Comparison of ENCODE assay signal across 8 cellular contexts in the genomic region with DNA sequence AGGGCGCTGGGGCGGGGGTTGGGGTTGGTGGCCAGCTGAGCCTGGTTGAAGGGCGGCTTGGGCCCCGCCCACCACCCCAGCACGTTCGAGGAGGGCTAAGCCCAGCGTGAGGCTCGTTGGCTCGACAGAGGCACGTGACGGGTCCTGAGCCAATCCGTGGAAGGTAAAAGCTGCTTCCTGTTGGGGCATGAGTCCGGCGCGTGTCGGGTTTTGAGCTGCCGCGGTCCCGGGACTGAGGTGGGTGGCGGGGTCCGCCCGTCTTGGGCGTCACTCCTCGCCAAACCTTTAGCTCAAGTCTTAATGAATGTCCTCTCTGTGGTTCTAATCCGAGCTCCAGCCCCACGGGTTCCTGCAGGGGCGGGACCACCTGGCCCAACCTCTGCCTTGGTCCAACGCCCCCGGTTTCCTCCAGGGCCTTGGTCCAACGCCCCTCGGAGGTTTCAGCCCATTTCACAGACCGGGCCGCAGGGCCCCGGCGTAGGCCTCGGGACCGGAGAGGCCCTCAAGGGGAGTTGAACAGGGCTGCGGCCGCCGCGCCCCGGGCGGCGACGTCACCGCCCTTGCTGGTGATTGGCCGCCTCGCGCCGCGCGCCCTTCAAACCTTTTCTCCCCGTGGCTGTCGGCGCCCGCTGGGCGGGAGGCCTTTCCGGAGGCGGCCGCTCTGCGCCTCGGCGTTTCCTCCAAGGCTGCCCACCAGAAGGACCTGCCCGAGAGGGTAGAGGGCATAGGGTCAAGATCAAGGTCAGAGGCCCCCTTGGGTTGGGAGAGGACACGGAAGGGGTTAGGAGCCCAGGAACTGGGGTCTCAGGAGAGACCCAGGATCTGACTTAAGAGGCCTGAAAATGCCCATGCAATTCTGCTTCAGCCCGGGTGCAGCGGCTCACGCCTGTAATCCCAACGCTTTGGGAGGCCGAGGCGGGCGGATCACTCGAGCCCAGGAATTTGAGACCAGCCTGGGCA. TPM values are rescaled to one million over a fixed set of nuclear protein-coding genes. Genes with fewer than 3 reads are reported as not detected.
DNase-seq lines count a peak whose midpoint lies in the region; ATAC-seq, FAIRE-seq and TF ChIP-seq lines count a peak whose summit lies in the region.

A gene with protein sequence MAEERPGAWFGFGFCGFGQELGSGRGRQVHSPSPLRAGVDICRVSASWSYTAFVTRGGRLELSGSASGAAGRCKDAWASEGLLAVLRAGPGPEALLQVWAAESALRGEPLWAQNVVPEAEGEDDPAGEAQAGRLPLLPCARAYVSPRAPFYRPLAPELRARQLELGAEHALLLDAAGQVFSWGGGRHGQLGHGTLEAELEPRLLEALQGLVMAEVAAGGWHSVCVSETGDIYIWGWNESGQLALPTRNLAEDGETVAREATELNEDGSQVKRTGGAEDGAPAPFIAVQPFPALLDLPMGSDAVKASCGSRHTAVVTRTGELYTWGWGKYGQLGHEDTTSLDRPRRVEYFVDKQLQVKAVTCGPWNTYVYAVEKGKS (plus strand): TSS at position 173 of the 960 bp plus-strand sequence. CDS start 1,851 bp downstream, outside the sequence.

- H3K4me3 Mint-ChIP-seq in natural killer cell treated with Interleukin-12 subunit alpha and Interleukin-12 subunit beta and Interleukin-15 and Interleukin-18, amount 100 ng/mL, for 72 hours, result peak within 1 kb of the TSS; percentile 84

- TF ChIP-seq CTCF in D721Med (IDR thresholded peaks at IDR 0.05; ENCODE audit: insufficient read depth, missing control alignments), result no peak
- no peak for TF ChIP-seq CTCF in RWPE1 (conservative IDR thresholded peaks at IDR 0.05; ENCODE audit: low read depth)
- no peak for TF ChIP-seq CTCF in fibroblast of pulmonary artery (IDR thresholded peaks at IDR 0.05; ENCODE audit: low read length, missing control alignments)

- H3K27ac ChIP-seq in RWPE1, result peak within 1 kb of the TSS; percentile 98

- no peaks in the 10 kb centered on the region for H3K27me3 Mint-ChIP-seq in natural killer cell treated with Interleukin-12 subunit alpha and Interleukin-12 subunit beta and Interleukin-15 and Interleukin-18, amount 100 ng/mL, for 72 hours

- H3K9me3 Mint-ChIP-seq in natural killer cell treated with Interleukin-12 subunit alpha and Interleukin-12 subunit beta and Interleukin-15 and Interleukin-18, amount 100 ng/mL, for 72 hours, result no peaks in the 10 kb centered on the region

- CTCF ChIA-PET in RWPE1 (lab: Yijun Ruan, JAX), result interaction anchor here (0.7 to 4.4 kb wide), 4 partner anchors 23 to 1878 kb away, joined by 3 to 23 read pairs (median 8); partner anchors contain the start of gene HDDC3

- POLR2A ChIA-PET in RWPE1 (lab: Yijun Ruan, JAX; ENCODE audit: low non-redundant PET), result interaction anchor here (0.8 to 1.5 kb wide), 2 partner anchors 22 to 53 kb away, joined by 3 to 6 read pairs; partner anchors contain the start of gene HDDC3

- no peak; the same call in 1 of the 2 replicates for TF ChIP-seq EP300 in Ishikawa (IDR thresholded peaks at IDR 0.05; ENCODE audit: borderline replicate concordance)

- DNase-seq in D721Med (ENCODE audit: insufficient read length, low spot score) (peak; percentile 100), RWPE1 (ENCODE audit: low spot score) (peak; percentile 99), fibroblast of pulmonary artery (ENCODE audit: low read depth) (peak; percentile 95)
- peak; percentile 80 for DNase-seq in activated T-helper 9 cell treated with anti-CD3 and anti-CD28 coated beads, Interleukin-2, amount 50 U/mL, for 16 hours (ENCODE audit: low read depth)
- peak; percentile 94 for DNase-seq in natural killer cell treated with Interleukin-12 subunit alpha and Interleukin-12 subunit beta and Interleukin-15 and Interleukin-18, amount 100 ng/mL, for 72 hours (ENCODE audit: low spot score)
- DNase-seq in stimulated activated naive CD4-positive, alpha-beta T cell treated with Interleukin-2 at 50 U/mL for 16 hours (lab: John Stamatoyannopoulos, UW), result peak; percentile 87

- TF ChIP-seq RAD21 in Ishikawa (IDR thresholded peaks at IDR 0.05; ENCODE audit: low read depth), result no peak

- peak; percentile 92 for ATAC-seq in GM21529 (IDR thresholded peaks at IDR 0.05; ENCODE audit: unreplicated experiment)
- ATAC-seq in natural killer cell treated with Interleukin-12 subunit alpha and Interleukin-12 subunit beta and Interleukin-15 and Interleukin-18, amount 100 ng/mL, for 72 hours, result peak; percentile 94 to 96

- H3K4me1 Mint-ChIP-seq in natural killer cell treated with Interleukin-12 subunit alpha and Interleukin-12 subunit beta and Interleukin-15 and Interleukin-18, amount 100 ng/mL, for 72 hours (ENCODE audit: low read depth in 2 of 2), result peaks cover 0 to 12% of the 10 kb centered on the region in 2 donors

- H3K36me3 Mint-ChIP-seq in natural killer cell treated with Interleukin-12 subunit alpha and Interleukin-12 subunit beta and Interleukin-15 and Interleukin-18, amount 100 ng/mL, for 72 hours, result no peaks in the 10 kb centered on the region

- peak within 1 kb of the TSS; percentile 89 for H3K4me3 ChIP-seq in fibroblast of pulmonary artery (replicated peaks; ENCODE audit: low read depth, low read length)

- peak within 1 kb of the TSS; percentile 80 to 93 for H3K27ac Mint-ChIP-seq in natural killer cell treated with Interleukin-12 subunit alpha and Interleukin-12 subunit beta and Interleukin-15 and Interleukin-18, amount 100 ng/mL, for 72 hours

- FAIRE-seq in D721Med (lab: Jason Lieb, UNC), result no peak

TF ChIP-seq in Ishikawa, 13 proteins besides CTCF, POLR2A, EP300 and RAD21:
- TF ChIP-seq, protein P1, sequence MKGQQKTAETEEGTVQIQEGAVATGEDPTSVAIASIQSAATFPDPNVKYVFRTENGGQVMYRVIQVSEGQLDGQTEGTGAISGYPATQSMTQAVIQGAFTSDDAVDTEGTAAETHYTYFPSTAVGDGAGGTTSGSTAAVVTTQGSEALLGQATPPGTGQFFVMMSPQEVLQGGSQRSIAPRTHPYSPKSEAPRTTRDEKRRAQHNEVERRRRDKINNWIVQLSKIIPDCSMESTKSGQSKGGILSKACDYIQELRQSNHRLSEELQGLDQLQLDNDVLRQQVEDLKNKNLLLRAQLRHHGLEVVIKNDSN (IDR thresholded peaks at IDR 0.05), result peak; percentile 98
- TF ChIP-seq, protein P2, sequence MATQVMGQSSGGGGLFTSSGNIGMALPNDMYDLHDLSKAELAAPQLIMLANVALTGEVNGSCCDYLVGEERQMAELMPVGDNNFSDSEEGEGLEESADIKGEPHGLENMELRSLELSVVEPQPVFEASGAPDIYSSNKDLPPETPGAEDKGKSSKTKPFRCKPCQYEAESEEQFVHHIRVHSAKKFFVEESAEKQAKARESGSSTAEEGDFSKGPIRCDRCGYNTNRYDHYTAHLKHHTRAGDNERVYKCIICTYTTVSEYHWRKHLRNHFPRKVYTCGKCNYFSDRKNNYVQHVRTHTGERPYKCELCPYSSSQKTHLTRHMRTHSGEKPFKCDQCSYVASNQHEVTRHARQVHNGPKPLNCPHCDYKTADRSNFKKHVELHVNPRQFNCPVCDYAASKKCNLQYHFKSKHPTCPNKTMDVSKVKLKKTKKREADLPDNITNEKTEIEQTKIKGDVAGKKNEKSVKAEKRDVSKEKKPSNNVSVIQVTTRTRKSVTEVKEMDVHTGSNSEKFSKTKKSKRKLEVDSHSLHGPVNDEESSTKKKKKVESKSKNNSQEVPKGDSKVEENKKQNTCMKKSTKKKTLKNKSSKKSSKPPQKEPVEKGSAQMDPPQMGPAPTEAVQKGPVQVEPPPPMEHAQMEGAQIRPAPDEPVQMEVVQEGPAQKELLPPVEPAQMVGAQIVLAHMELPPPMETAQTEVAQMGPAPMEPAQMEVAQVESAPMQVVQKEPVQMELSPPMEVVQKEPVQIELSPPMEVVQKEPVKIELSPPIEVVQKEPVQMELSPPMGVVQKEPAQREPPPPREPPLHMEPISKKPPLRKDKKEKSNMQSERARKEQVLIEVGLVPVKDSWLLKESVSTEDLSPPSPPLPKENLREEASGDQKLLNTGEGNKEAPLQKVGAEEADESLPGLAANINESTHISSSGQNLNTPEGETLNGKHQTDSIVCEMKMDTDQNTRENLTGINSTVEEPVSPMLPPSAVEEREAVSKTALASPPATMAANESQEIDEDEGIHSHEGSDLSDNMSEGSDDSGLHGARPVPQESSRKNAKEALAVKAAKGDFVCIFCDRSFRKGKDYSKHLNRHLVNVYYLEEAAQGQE (IDR thresholded peaks at IDR 0.05; ENCODE audit: low read depth), result no peak; the same call in 1 of the 2 replicates
- TF ChIP-seq TAF1 (IDR thresholded peaks at IDR 0.05; ENCODE audit: low read depth) (peak; percentile 46), CEBPB (IDR thresholded peaks at IDR 0.05) (no peak), TEAD4 (IDR thresholded peaks at IDR 0.05) (no peak), EGR1 (IDR thresholded peaks at IDR 0.05) (0 out of 2 replicates have a peak, but pooled peaks have one; percentile 2), YY1 (IDR thresholded peaks at IDR 0.05; ENCODE audit: low read depth) (no peak), CREB1 (IDR thresholded peaks at IDR 0.05; ENCODE audit: low read depth) (peak; percentile 61), TCF12 (IDR thresholded peaks at IDR 0.05; ENCODE audit: low read depth) (peak; percentile 52; the same call in 1 of the 2 replicates), MAX (IDR thresholded peaks at IDR 0.05) (peak; percentile 86), FOXM1 (IDR thresholded peaks at IDR 0.05; ENCODE audit: borderline replicate concordance, low read depth) (peak; percentile 98)
TF ChIP-seq in Ishikawa: peak in this region for 7.

RNA-seq across cellular contexts. Expression of the gene that starts here (rescaled TPM):
- 10 to 100 TPM; 10.8 to 29.2 TPM for total RNA-seq in natural killer cell treated with Interleukin-12 subunit alpha and Interleukin-12 subunit beta and Interleukin-15 and Interleukin-18, amount 100 ng/mL, for 72 hours

Comparison
In these comparisons a context has a peak if more than half of its experiments do, and no peak if none do; other contexts are left out.
1. Peak in every context shown above with its lines: DNase-seq, ATAC-seq, H3K4me3 ChIP-seq and H3K27ac ChIP-seq.